Comparison of ENCODE assay signal across 12 cellular contexts in the genomic region with DNA sequence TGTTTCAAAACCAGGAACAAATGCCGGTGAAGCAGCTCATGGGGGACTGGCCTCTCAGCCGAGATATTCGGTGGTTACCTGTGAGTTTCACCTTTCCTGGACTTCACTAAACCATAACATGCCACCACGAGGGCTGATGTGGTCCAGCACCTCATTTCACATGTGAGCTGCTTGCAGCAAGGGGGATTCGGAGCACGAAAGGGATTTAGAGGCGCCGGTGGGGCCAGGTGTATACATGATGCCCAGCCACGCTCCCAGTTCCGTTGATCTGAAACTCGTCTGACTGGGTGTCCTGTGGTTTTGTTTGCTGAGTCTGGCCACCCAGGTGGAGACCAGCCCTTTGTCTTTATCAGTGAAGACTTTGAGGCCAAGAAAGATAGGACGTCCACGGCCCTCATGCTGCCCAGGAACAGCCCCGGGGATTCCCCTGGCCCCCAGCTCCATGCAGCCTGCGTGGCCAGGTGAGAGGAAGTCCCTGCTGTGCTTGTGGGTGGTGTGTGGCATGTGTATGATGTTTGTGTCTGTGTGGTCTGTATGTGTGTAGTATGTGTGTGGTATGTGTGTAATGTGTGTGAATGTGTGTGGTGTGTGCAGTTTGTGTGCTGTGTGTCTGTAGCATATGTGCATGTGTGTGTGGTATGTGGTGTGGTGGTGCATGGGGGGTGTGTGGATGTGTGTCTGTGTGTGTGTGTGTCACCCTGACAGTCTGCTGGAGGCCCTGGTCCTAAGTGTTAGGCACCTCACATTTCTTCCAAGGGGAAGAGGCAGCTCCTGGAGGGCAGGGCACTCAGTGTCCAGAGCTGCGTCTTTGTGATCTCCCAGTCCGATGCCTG. TPM values are rescaled to one million over a fixed set of nuclear protein-coding genes. Genes with fewer than 3 reads are reported as not detected.
DNase-seq lines count a peak whose midpoint lies in the region; ATAC-seq and TF ChIP-seq lines count a peak whose summit lies in the region.
"Had no signal": no experiment of that assay in that cellular context is flagged by ENCODE, and none has a peak within 500 bp of the region (broad histone marks: within the 10 kb centered on the region; RNA-seq: fewer than 3 reads in every experiment).

No MANE protein-coding gene starts in this region.

- H3K9me3 ChIP-seq in BLaER1 (peaks cover 4% of the 10 kb centered on the region; the same call in 1 of the 2 replicates), lung (ENCODE audit: control insufficient read depth in 2 of 2, insufficient read depth in 1 of 2, low read length in 1 of 2) (no peaks in the 10 kb centered on the region), GM23248 (ENCODE audit: low read depth) (no peaks in the 10 kb centered on the region)
- H3K9me3 ChIP-seq: breast epithelium had no signal

- DNase-seq in COLO668 (lab: John Stamatoyannopoulos, UW; ENCODE audit: unreplicated experiment) (peak; percentile 72), T-cell (no peak), lung (ENCODE audit: low spot score) (peak; percentile 20), NCI-H187 (lab: John Stamatoyannopoulos, UW) (no peak), GM23248 (no peak), NAMALWA (ENCODE audit: low spot score) (no peak)
- DNase-seq: MV-4-11; NK-92 treated with Interleukin-12 subunit alpha and Interleukin-12 subunit beta, amount 100 ng/mL, for 24 hours had no signal

- peak in 3 of 4 experiments; percentile 17 to 35 (median 18) for ATAC-seq in T-cell (replicated peaks in 1 of 4)
- ATAC-seq in lung (ENCODE audit: insufficient read depth, low FRiP score): no peak
- no peak for ATAC-seq in HG03469 (IDR thresholded peaks at IDR 0.05; ENCODE audit: unreplicated experiment)

- no peak overlapping the region for H3K9ac ChIP-seq in BLaER1
- no peak overlapping the region for H3K9ac ChIP-seq in GM23248

- peaks cover 0 to 2% (median 0%) of the 10 kb centered on the region in 3 donors for H3K9me3 Mint-ChIP-seq in T-cell

- TF ChIP-seq CTCF in lung (IDR thresholded peaks at IDR 0.05; ENCODE audit: control extremely low read depth, extremely low read depth): no peak

- CTCF ChIA-PET in T-cell (lab: Charles Lee): no interaction called here

- H2AFZ ChIP-seq in GM23248: no peak overlapping the region

- H3K4me3 ChIP-seq in BLaER1 (no peak overlapping the region), lung (no peak overlapping the region), GM23248 (no peak overlapping the region)
- H3K4me3 ChIP-seq: breast epithelium had no signal

- POLR2A ChIA-PET in T-cell (lab: Charles Lee): no interaction called here

- H3K4me2 ChIP-seq in BLaER1: peak overlapping the region; percentile 81
- H3K4me2 ChIP-seq in GM23248 (ENCODE audit: unreplicated experiment): no peak overlapping the region

- in situ Hi-C loops in GM23248 (cut with MboI): no loop called here

- H3K27ac ChIP-seq in BLaER1: peak overlapping the region; percentile 59; the same call in 1 of the 2 replicates
- no peak overlapping the region for H3K27ac ChIP-seq in lung (ENCODE audit: low read depth in 1 of 2, low read length in 1 of 2)
- H3K27ac ChIP-seq in GM23248: no peak overlapping the region
- H3K27ac ChIP-seq: breast epithelium, HL-60 had no signal

- H3K79me2 ChIP-seq in GM23248 (ENCODE audit: insufficient read depth): peaks cover 99% of the 10 kb centered on the region

- no peaks in the 10 kb centered on the region for H3K27me3 Mint-ChIP-seq in T-cell

- no peaks in the 10 kb centered on the region for H3F3A ChIP-seq in GM23248 (ENCODE audit: insufficient read depth)

- WGBS in lung, 2 donors: 76 to 82% methylated on average over 17 of the region's 17 CpGs
- WGBS in GM23248 (ENCODE audit: low coverage in 1 of 2, low lambda C conversion rate in 2 of 2, missing lambda C conversion rate in 2 of 2), 2 experiments: 76 to 78% methylated on average over 16 to 17 of the region's 17 CpGs

- H3K27me3 ChIP-seq in BLaER1 (no peaks in the 10 kb centered on the region), lung (ENCODE audit: control insufficient read depth, insufficient read depth) (no peaks in the 10 kb centered on the region), GM23248 (replicated peaks; ENCODE audit: insufficient read depth) (no peaks in the 10 kb centered on the region)
- H3K27me3 ChIP-seq: breast epithelium had no signal

- H3K9me2 ChIP-seq in GM23248 (ENCODE audit: insufficient read depth): no peaks in the 10 kb centered on the region

- H3K36me3 Mint-ChIP-seq in T-cell: peaks cover 6% of the 10 kb centered on the region

- peaks cover 63 to 75% (median 71%) of the 10 kb centered on the region in 3 donors for H3K4me1 Mint-ChIP-seq in T-cell

- H4K20me1 ChIP-seq in BLaER1: peaks cover 93% of the 10 kb centered on the region
- peaks cover 2% of the 10 kb centered on the region; the same call in 1 of the 2 replicates for H4K20me1 ChIP-seq in GM23248 (ENCODE audit: insufficient read depth)

- peak overlapping the region in 1 of 2 donors; percentile 63 for H3K27ac Mint-ChIP-seq in T-cell

- H3K36me3 ChIP-seq in BLaER1 (peaks cover 16% of the 10 kb centered on the region), lung (ENCODE audit: control insufficient read depth in 2 of 2, insufficient read depth in 2 of 2, low read length in 2 of 2) (no peaks in the 10 kb centered on the region), GM23248 (ENCODE audit: low read depth) (no peaks in the 10 kb centered on the region)
- H3K36me3 ChIP-seq: breast epithelium had no signal

- H3K4me3 Mint-ChIP-seq in T-cell: peak overlapping the region in 1 of 3 donors; percentile 64

- H3K4me1 ChIP-seq in BLaER1: peaks cover 72% of the 10 kb centered on the region
- peaks cover 0 to 34% of the 10 kb centered on the region in 2 donors for H3K4me1 ChIP-seq in lung (ENCODE audit: control insufficient read depth in 2 of 2, insufficient read depth in 2 of 2, low read length in 2 of 2)
- H3K4me1 ChIP-seq in GM23248 (ENCODE audit: insufficient read depth): no peaks in the 10 kb centered on the region
- H3K4me1 ChIP-seq: breast epithelium had no signal

RNA-seq across cellular contexts. Expression of gene PHF2, which starts 23.4 kb away (rescaled TPM):
- total RNA-seq in T-cell (10 to 100 TPM; 24.6 to 38.5 (median 34.6) TPM), lung (10 to 100 TPM; 33.3 to 33.6 TPM)
- polyA plus RNA-seq in lung (10 to 100 TPM; 20.1 to 27.1 TPM), GM23248 (2016; fragmentation: Nextera tagmentation; extraction: Ambion mirVana) (3.5 and 4.6 TPM in 2 replicates)
- 12.5 and 16.5 TPM in 2 replicates for total RNA-seq in GM23248 (2014; rRNA removed; shearing (Covaris generic))

Comparison
In these comparisons a context has a peak if more than half of its experiments do, and no peak if none do; other contexts are left out.
1. DNase-seq: peak in COLO668 (single experiment) and lung (single experiment); none in T-cell (0 of 34), NCI-H187 (0 of 2), GM23248 (single experiment) and NAMALWA (single experiment).
2. ATAC-seq: peak in T-cell (3 of 4); none in lung (single experiment) and HG03469 (single experiment).